In genomic region chr2:16293398-16293797, GRCh38 we compare ENCODE assay signal across 28 cellular contexts.
"Had no signal": no experiment of that assay in that cellular context is flagged by ENCODE, and none has a peak within 500 bp of the region (broad histone marks: within the 10 kb centered on the region; RNA-seq: fewer than 3 reads in every experiment).

No MANE protein-coding gene starts in this region.

- H3K27me3 Mint-ChIP-seq: activated CD4-positive, alpha-beta memory T cell treated with anti-CD3 and anti-CD28 coated beads, Interleukin-2, amount 10 ng/mL, durations not matched to agents 7 days and 5 days; activated CD4-positive, alpha-beta T cell treated with anti-CD3 and anti-CD28 coated beads, Interleukin-2, amount 10 ng/mL, durations not matched to agents 7 days and 5 days; effector memory CD8-positive, alpha-beta T cell had no signal

- H3K27ac ChIP-seq: ascending aorta, heart left ventricle, sigmoid colon, thoracic aorta had no signal

- H3K9me3 ChIP-seq: ascending aorta, heart left ventricle, sigmoid colon, thoracic aorta had no signal

- H3K36me3 ChIP-seq: ascending aorta, heart left ventricle, sigmoid colon, thoracic aorta had no signal

- H3K4me3 Mint-ChIP-seq: activated CD4-positive, alpha-beta memory T cell treated with anti-CD3 and anti-CD28 coated beads, Interleukin-2, amount 10 ng/mL, durations not matched to agents 7 days and 5 days; activated CD4-positive, alpha-beta T cell treated with anti-CD3 and anti-CD28 coated beads, Interleukin-2, amount 10 ng/mL, durations not matched to agents 7 days and 5 days; activated naive CD4-positive, alpha-beta T cell treated with anti-CD3 and anti-CD28 coated beads, Interleukin-2, amount 10 ng/mL, durations not matched to agents 7 days and 5 days; activated naive CD8-positive, alpha-beta T cell treated with anti-CD3 and anti-CD28 coated beads, Interleukin-2, amount 10 ng/mL, durations not matched to agents 7 days and 5 days; activated T-cell treated with anti-CD3 and anti-CD28 coated beads, Interleukin-2, amount 50 U/mL, for 24 hours; effector memory CD8-positive, alpha-beta T cell; immature natural killer cell; naive thymus-derived CD4-positive, alpha-beta T cell; stimulated activated effector memory CD8-positive, alpha-beta T cell treated with anti-CD3 and anti-CD28 coated beads, Interleukin-12 subunit alpha, Interleukin-12 subunit beta, amount 100 ng/mL, for 72 hours; stimulated activated naive CD8-positive, alpha-beta T cell treated with anti-CD3 and anti-CD28 coated beads, Interleukin-15, Interleukin-2, amounts not matched to agents 100 ng/mL and 50 ng/mL, for 24 hours; T-helper 1 cell treated with Interleukin-12 subunit alpha and Interleukin-12 subunit beta and Interleukin-4 antibody, amounts not matched to agents 30 μg/mL and 1 μg/mL, for 36 hours had no signal

- H3K4me3 ChIP-seq: ascending aorta, heart left ventricle, sigmoid colon, thoracic aorta had no signal

- H3K4me1 ChIP-seq: ascending aorta, heart left ventricle, sigmoid colon had no signal

- FAIRE-seq: small intestine had no signal

- H3K27me3 ChIP-seq: ascending aorta, sigmoid colon had no signal

- H3K9me3 Mint-ChIP-seq: activated CD4-positive, alpha-beta memory T cell treated with anti-CD3 and anti-CD28 coated beads, Interleukin-2, amount 10 ng/mL, durations not matched to agents 7 days and 5 days; activated CD4-positive, alpha-beta T cell treated with anti-CD3 and anti-CD28 coated beads, Interleukin-2, amount 10 ng/mL, durations not matched to agents 7 days and 5 days; activated naive CD4-positive, alpha-beta T cell treated with anti-CD3 and anti-CD28 coated beads, Interleukin-2, amount 10 ng/mL, durations not matched to agents 7 days and 5 days; activated naive CD8-positive, alpha-beta T cell treated with anti-CD3 and anti-CD28 coated beads, Interleukin-2, amount 10 ng/mL, durations not matched to agents 7 days and 5 days; activated T-cell treated with anti-CD3 and anti-CD28 coated beads, Interleukin-2, amount 50 U/mL, for 24 hours; immature natural killer cell; stimulated activated naive CD8-positive, alpha-beta T cell treated with anti-CD3 and anti-CD28 coated beads, Interleukin-15, Interleukin-2, amounts not matched to agents 100 ng/mL and 50 ng/mL, for 24 hours; T-helper 1 cell treated with Interleukin-12 subunit alpha and Interleukin-12 subunit beta and Interleukin-4 antibody, amounts not matched to agents 30 μg/mL and 1 μg/mL, for 36 hours had no signal

- H3K36me3 Mint-ChIP-seq: activated naive CD4-positive, alpha-beta T cell treated with anti-CD3 and anti-CD28 coated beads, Interleukin-2, amount 10 ng/mL, durations not matched to agents 7 days and 5 days; activated naive CD8-positive, alpha-beta T cell treated with anti-CD3 and anti-CD28 coated beads, Interleukin-2, amount 10 ng/mL, durations not matched to agents 7 days and 5 days; immature natural killer cell; naive thymus-derived CD4-positive, alpha-beta T cell; stimulated activated effector memory CD8-positive, alpha-beta T cell treated with anti-CD3 and anti-CD28 coated beads, Interleukin-12 subunit alpha, Interleukin-12 subunit beta, amount 100 ng/mL, for 72 hours had no signal

- DNase-seq: activated CD4-positive, alpha-beta memory T cell treated with anti-CD3 and anti-CD28 coated beads, Interleukin-2, amount 10 ng/mL, durations not matched to agents 7 days and 5 days; activated CD4-positive, alpha-beta T cell treated with anti-CD3 and anti-CD28 coated beads, Interleukin-2, amount 10 ng/mL, durations not matched to agents 7 days and 5 days; activated CD4-positive, CD25-positive, alpha-beta regulatory T cell treated with anti-CD3 and anti-CD28 coated beads, Interleukin-2, amount 50 U/mL, for 72 hours; activated CD8-positive, alpha-beta memory T cell treated with anti-CD3 and anti-CD28 coated beads, Interleukin-2, amount 50 U/mL, for 48 hours; activated gamma-delta T cell; activated naive CD4-positive, alpha-beta T cell treated with anti-CD3 and anti-CD28 coated beads, Interleukin-2, amount 10 ng/mL, durations not matched to agents 7 days and 5 days; activated naive CD8-positive, alpha-beta T cell treated with anti-CD3 and anti-CD28 coated beads, Interleukin-2, amount 10 ng/mL, durations not matched to agents 7 days and 5 days; activated T-cell treated with anti-CD3 and anti-CD28 coated beads, Interleukin-2, amount 50 U/mL, for 24 hours; caudate nucleus; cortex of kidney; effector memory CD8-positive, alpha-beta T cell; erythroblast; heart left ventricle; immature natural killer cell; kidney; left colon; mammary epithelial cell; midbrain; naive thymus-derived CD4-positive, alpha-beta T cell; sigmoid colon; small intestine; stimulated activated CD4-positive, alpha-beta T cell treated with anti-CD3 and anti-CD28 coated beads, Interleukin-4, amount 100 ng/mL, for 24 hours; T-helper 9 cell had no signal

- H3K27ac Mint-ChIP-seq: activated CD4-positive, alpha-beta memory T cell treated with anti-CD3 and anti-CD28 coated beads, Interleukin-2, amount 10 ng/mL, durations not matched to agents 7 days and 5 days; activated CD4-positive, alpha-beta T cell treated with anti-CD3 and anti-CD28 coated beads, Interleukin-2, amount 10 ng/mL, durations not matched to agents 7 days and 5 days; activated naive CD4-positive, alpha-beta T cell treated with anti-CD3 and anti-CD28 coated beads, Interleukin-2, amount 10 ng/mL, durations not matched to agents 7 days and 5 days; activated naive CD8-positive, alpha-beta T cell treated with anti-CD3 and anti-CD28 coated beads, Interleukin-2, amount 10 ng/mL, durations not matched to agents 7 days and 5 days; activated T-cell treated with anti-CD3 and anti-CD28 coated beads, Interleukin-2, amount 50 U/mL, for 24 hours; effector memory CD8-positive, alpha-beta T cell; immature natural killer cell; naive thymus-derived CD4-positive, alpha-beta T cell; stimulated activated effector memory CD8-positive, alpha-beta T cell treated with anti-CD3 and anti-CD28 coated beads, Interleukin-12 subunit alpha, Interleukin-12 subunit beta, amount 100 ng/mL, for 72 hours; stimulated activated naive CD8-positive, alpha-beta T cell treated with anti-CD3 and anti-CD28 coated beads, Interleukin-15, Interleukin-2, amounts not matched to agents 100 ng/mL and 50 ng/mL, for 24 hours; T-helper 1 cell treated with Interleukin-12 subunit alpha and Interleukin-12 subunit beta and Interleukin-4 antibody, amounts not matched to agents 30 μg/mL and 1 μg/mL, for 36 hours had no signal

- H3K4me1 Mint-ChIP-seq: activated CD4-positive, alpha-beta memory T cell treated with anti-CD3 and anti-CD28 coated beads, Interleukin-2, amount 10 ng/mL, durations not matched to agents 7 days and 5 days; activated CD4-positive, alpha-beta T cell treated with anti-CD3 and anti-CD28 coated beads, Interleukin-2, amount 10 ng/mL, durations not matched to agents 7 days and 5 days; activated naive CD4-positive, alpha-beta T cell treated with anti-CD3 and anti-CD28 coated beads, Interleukin-2, amount 10 ng/mL, durations not matched to agents 7 days and 5 days; activated naive CD8-positive, alpha-beta T cell treated with anti-CD3 and anti-CD28 coated beads, Interleukin-2, amount 10 ng/mL, durations not matched to agents 7 days and 5 days; immature natural killer cell; naive thymus-derived CD4-positive, alpha-beta T cell; stimulated activated effector memory CD8-positive, alpha-beta T cell treated with anti-CD3 and anti-CD28 coated beads, Interleukin-12 subunit alpha, Interleukin-12 subunit beta, amount 100 ng/mL, for 72 hours had no signal

- ATAC-seq: effector memory CD8-positive, alpha-beta T cell; heart left ventricle; left colon; naive thymus-derived CD4-positive, alpha-beta T cell; stimulated activated effector memory CD8-positive, alpha-beta T cell treated with anti-CD3 and anti-CD28 coated beads, Interleukin-12 subunit alpha, Interleukin-12 subunit beta, amount 100 ng/mL, for 72 hours had no signal
